2 cellular contexts compared by ENCODE assay signal in the genomic region with DNA sequence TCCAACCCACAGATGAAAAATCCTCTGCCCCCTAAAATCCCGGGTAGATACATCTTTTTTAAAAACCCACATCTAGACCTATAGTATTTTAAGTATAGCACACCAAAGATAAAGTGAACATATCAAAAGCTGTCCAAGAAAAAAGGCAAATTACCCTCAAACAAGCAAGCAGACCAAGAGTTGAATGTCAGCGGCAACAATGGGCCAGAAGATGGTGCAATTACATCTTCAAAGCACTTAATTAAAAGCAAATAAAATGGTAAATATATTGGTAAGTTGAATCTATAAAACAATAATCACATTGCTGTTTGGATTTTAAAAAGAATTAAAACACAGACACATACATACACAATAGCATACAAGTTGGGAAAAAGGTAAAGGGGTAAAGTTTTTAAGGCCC.
TF ChIP-seq lines count a peak whose summit lies in the region.

No MANE protein-coding gene starts in this region.

TF ChIP-seq in SK-N-SH, 30 proteins besides CTCF, POLR2A, EP300 and RAD21 (continued from another document):
- TF ChIP-seq CHD2 (IDR thresholded peaks at IDR 0.05; ENCODE audit: low read length, partially characterized antibody) (no peak), SMC3 (IDR thresholded peaks at IDR 0.05; ENCODE audit: low read depth, low read length) (no peak), SIN3A (IDR thresholded peaks at IDR 0.05; ENCODE audit: borderline replicate concordance, low read depth, low read length) (no peak), GABPA (IDR thresholded peaks at IDR 0.05; ENCODE audit: low read depth) (no peak), TCF12 (IDR thresholded peaks at IDR 0.05) (no peak), NRF1 (IDR thresholded peaks at IDR 0.05; ENCODE audit: low read depth, low read length) (no peak), EZH2phosphoT487 (IDR thresholded peaks at IDR 0.05; ENCODE audit: borderline replicate concordance, low read depth) (no peak), JUND (IDR thresholded peaks at IDR 0.05) (no peak)
- TF ChIP-seq, protein P1, sequence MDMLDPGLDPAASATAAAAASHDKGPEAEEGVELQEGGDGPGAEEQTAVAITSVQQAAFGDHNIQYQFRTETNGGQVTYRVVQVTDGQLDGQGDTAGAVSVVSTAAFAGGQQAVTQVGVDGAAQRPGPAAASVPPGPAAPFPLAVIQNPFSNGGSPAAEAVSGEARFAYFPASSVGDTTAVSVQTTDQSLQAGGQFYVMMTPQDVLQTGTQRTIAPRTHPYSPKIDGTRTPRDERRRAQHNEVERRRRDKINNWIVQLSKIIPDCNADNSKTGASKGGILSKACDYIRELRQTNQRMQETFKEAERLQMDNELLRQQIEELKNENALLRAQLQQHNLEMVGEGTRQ (IDR thresholded peaks at IDR 0.05; ENCODE audit: borderline replicate concordance, low read depth, low read length): no peak
- TF ChIP-seq, protein P2, sequence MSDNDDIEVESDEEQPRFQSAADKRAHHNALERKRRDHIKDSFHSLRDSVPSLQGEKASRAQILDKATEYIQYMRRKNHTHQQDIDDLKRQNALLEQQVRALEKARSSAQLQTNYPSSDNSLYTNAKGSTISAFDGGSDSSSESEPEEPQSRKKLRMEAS (IDR thresholded peaks at IDR 0.05; ENCODE audit: low read depth): no peak
TF ChIP-seq in SK-N-SH: peak in this region for 0.

TF ChIP-seq in SK-N-SH treated with all-trans-retinoic acid at 6 μM for 48 hours, 23 proteins besides CTCF, POLR2A, EP300 and RAD21 (continued from another document):
- TF ChIP-seq, protein P3, sequence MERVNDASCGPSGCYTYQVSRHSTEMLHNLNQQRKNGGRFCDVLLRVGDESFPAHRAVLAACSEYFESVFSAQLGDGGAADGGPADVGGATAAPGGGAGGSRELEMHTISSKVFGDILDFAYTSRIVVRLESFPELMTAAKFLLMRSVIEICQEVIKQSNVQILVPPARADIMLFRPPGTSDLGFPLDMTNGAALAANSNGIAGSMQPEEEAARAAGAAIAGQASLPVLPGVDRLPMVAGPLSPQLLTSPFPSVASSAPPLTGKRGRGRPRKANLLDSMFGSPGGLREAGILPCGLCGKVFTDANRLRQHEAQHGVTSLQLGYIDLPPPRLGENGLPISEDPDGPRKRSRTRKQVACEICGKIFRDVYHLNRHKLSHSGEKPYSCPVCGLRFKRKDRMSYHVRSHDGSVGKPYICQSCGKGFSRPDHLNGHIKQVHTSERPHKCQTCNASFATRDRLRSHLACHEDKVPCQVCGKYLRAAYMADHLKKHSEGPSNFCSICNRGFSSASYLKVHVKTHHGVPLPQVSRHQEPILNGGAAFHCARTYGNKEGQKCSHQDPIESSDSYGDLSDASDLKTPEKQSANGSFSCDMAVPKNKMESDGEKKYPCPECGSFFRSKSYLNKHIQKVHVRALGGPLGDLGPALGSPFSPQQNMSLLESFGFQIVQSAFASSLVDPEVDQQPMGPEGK (CRISPR knock-in tag; IDR thresholded peaks at IDR 0.05; ENCODE audit: borderline replicate concordance): no peak
- TF ChIP-seq ZFP30 (CRISPR knock-in tag; IDR thresholded peaks at IDR 0.05) (no peak), TOX (CRISPR knock-in tag; IDR thresholded peaks at IDR 0.05; ENCODE audit: borderline replicate concordance) (no peak), SNAI2 (CRISPR knock-in tag; IDR thresholded peaks at IDR 0.05) (no peak), ISL1 (CRISPR knock-in tag; IDR thresholded peaks at IDR 0.05) (no peak), ZFP3 (CRISPR knock-in tag; IDR thresholded peaks at IDR 0.05) (no peak)
- TF ChIP-seq, protein P4, sequence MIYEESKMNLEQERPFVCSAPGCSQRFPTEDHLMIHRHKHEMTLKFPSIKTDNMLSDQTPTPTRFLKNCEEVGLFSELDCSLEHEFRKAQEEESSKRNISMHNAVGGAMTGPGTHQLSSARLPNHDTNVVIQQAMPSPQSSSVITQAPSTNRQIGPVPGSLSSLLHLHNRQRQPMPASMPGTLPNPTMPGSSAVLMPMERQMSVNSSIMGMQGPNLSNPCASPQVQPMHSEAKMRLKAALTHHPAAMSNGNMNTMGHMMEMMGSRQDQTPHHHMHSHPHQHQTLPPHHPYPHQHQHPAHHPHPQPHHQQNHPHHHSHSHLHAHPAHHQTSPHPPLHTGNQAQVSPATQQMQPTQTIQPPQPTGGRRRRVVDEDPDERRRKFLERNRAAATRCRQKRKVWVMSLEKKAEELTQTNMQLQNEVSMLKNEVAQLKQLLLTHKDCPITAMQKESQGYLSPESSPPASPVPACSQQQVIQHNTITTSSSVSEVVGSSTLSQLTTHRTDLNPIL (CRISPR knock-in tag; IDR thresholded peaks at IDR 0.05; ENCODE audit: low read depth): no peak
